ENCODE assay signal across 2 cellular contexts in genomic region chr10:47730911-47731310, GRCh38. TPM values are rescaled to one million over a fixed set of nuclear protein-coding genes. Genes with fewer than 3 reads are reported as not detected.
"Had no signal": no experiment of that assay in that cellular context is flagged by ENCODE, and none has a peak within 500 bp of the region (broad histone marks: within the 10 kb centered on the region; RNA-seq: fewer than 3 reads in every experiment).

No MANE protein-coding gene starts in this region.

RNA-seq across cellular contexts. Expression of gene SYT15B, which starts 32.5 kb away (rescaled TPM):
- total RNA-seq: activated B cell treated with CpG ODN at 0.5 μM for 24 hours; activated CD4-positive, alpha-beta T cell treated with anti-CD3 and anti-CD28 coated beads, Interleukin-2, amount 10 ng/mL, durations not matched to agents 24 days and 14 days had no signal
